Comparison of ENCODE assay signal across 25 cellular contexts in genomic region chr5:168778536-168778935, GRCh38.
"Had no signal": no experiment of that assay in that cellular context is flagged by ENCODE, and none has a peak within 500 bp of the region (broad histone marks: within the 10 kb centered on the region; RNA-seq: fewer than 3 reads in every experiment).

No MANE protein-coding gene starts in this region.

- H3K4me2 ChIP-seq: neural progenitor cell had no signal

- H3K4me1 ChIP-seq: neural progenitor cell, psoas muscle, right lobe of liver, suprapubic skin, transverse colon, vagina had no signal

- H3K27me3 ChIP-seq: neural progenitor cell, ovary, right lobe of liver, suprapubic skin, transverse colon, vagina had no signal

- H3K36me3 Mint-ChIP-seq: immature natural killer cell; natural killer cell treated with Interleukin-12 subunit alpha and Interleukin-12 subunit beta and Interleukin-15 and Interleukin-18, amount 100 ng/mL, for 72 hours had no signal

- ATAC-seq: mucosa of descending colon; natural killer cell treated with Interleukin-12 subunit alpha and Interleukin-12 subunit beta and Interleukin-15 and Interleukin-18, amount 100 ng/mL, for 72 hours; psoas muscle; right lobe of liver; stimulated activated naive CD8-positive, alpha-beta T cell treated with anti-CD3 and anti-CD28 coated beads, Interleukin-15, amount 100 ng/mL, for 72 hours had no signal

- DNase-seq: effector CD4-positive, alpha-beta T cell; hypothalamus; immature natural killer cell; islet precursor cell; kidney glomerular epithelial cell; mesenchymal stem cell; mucosa of descending colon; naive B cell; nucleus accumbens; ovary; psoas muscle; right lobe of liver; small intestine; stimulated activated CD4-positive, alpha-beta T cell treated with anti-CD3 and anti-CD28 coated beads, Interleukin-1b, Interleukin-23, amount 100 ng/mL, for 48 hours; stimulated activated CD4-positive, alpha-beta T cell treated with anti-CD3 and anti-CD28 coated beads, Interleukin-4, amount 100 ng/mL, for 1 hour; stimulated activated CD8-positive, alpha-beta memory T cell treated with anti-CD3 and anti-CD28 coated beads, Interleukin-4, amount 100 ng/mL, for 48 hours; stimulated activated naive CD4-positive, alpha-beta T cell; stimulated activated naive CD8-positive, alpha-beta T cell treated with anti-CD3 and anti-CD28 coated beads, Interleukin-15, amount 100 ng/mL, for 72 hours; transverse colon had no signal

- H3K27ac ChIP-seq: neural progenitor cell, ovary, psoas muscle, right lobe of liver, suprapubic skin, transverse colon, vagina had no signal

- H3K4me3 ChIP-seq: dorsolateral prefrontal cortex, mucosa of descending colon, neural progenitor cell, ovary, psoas muscle, right lobe of liver, suprapubic skin, transverse colon, vagina had no signal

- H3K36me3 ChIP-seq: neural progenitor cell, ovary, right lobe of liver, transverse colon, vagina had no signal

- H3K4me1 Mint-ChIP-seq: immature natural killer cell; naive B cell; stimulated activated naive CD8-positive, alpha-beta T cell treated with anti-CD3 and anti-CD28 coated beads, Interleukin-15, amount 100 ng/mL, for 72 hours had no signal

- H3K27ac Mint-ChIP-seq: immature natural killer cell; mesothelial cell of epicardium; naive B cell; natural killer cell treated with Interleukin-12 subunit alpha and Interleukin-12 subunit beta and Interleukin-15 and Interleukin-18, amount 100 ng/mL, for 72 hours; stimulated activated naive CD8-positive, alpha-beta T cell treated with anti-CD3 and anti-CD28 coated beads, Interleukin-15, amount 100 ng/mL, for 72 hours had no signal

- H3K9me3 Mint-ChIP-seq: immature natural killer cell; natural killer cell treated with Interleukin-12 subunit alpha and Interleukin-12 subunit beta and Interleukin-15 and Interleukin-18, amount 100 ng/mL, for 72 hours; neural progenitor cell had no signal

- H2AFZ ChIP-seq: neural progenitor cell had no signal

- H3K9me3 ChIP-seq: mucosa of descending colon, ovary, psoas muscle, right lobe of liver, suprapubic skin, transverse colon, vagina had no signal

- H3K9ac ChIP-seq: neural progenitor cell had no signal

- H3K4me3 Mint-ChIP-seq: immature natural killer cell; mesothelial cell of epicardium; naive B cell; natural killer cell treated with Interleukin-12 subunit alpha and Interleukin-12 subunit beta and Interleukin-15 and Interleukin-18, amount 100 ng/mL, for 72 hours; neural progenitor cell; stimulated activated naive CD8-positive, alpha-beta T cell treated with anti-CD3 and anti-CD28 coated beads, Interleukin-15, amount 100 ng/mL, for 72 hours had no signal
